14 cellular contexts compared by ENCODE assay signal in the genomic region with DNA sequence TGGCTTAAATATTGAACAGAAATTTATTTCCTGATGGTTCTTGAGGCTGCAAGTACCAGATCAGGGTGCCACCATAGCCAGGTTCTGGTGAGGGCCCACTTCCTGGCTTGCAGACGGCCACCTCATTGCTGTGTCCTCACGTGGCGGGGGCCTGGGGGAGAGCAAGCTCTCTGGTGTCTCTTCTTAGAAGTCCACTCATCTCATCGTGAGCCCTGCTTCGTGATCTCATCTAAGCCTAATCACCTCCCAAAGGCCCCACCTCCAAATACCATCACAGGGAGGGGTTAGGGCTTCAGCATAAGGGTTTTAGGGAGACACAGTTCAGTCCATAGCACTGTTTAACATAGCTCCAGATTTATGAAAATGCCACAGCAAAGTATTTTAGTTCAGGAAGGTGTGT.
A peak's percentile ranks its signal among the peaks of the same experiment; 100 is the strongest.
DNase-seq lines count a peak whose midpoint lies in the region; ATAC-seq and TF ChIP-seq lines count a peak whose summit lies in the region.
"Had no signal": no experiment of that assay in that cellular context is flagged by ENCODE, and none has a peak within 500 bp of the region (broad histone marks: within the 10 kb centered on the region; RNA-seq: fewer than 3 reads in every experiment).

No MANE protein-coding gene starts in this region.

- H3K27ac ChIP-seq in coronary artery (no peak overlapping the region), testis (no peak overlapping the region)
- H3K27ac ChIP-seq: 22Rv1 had no signal

- 74 to 80% methylated on average over 5 of the region's 5 CpGs for WGBS in testis, 2 donors

- no peak for ATAC-seq in left lobe of liver
- ATAC-seq: CD8-positive, alpha-beta T cell had no signal

- intact Hi-C loops in testis (cut with DNase I; ENCODE audit: low total_unique reads), result no loop called here

- H3K27me3 ChIP-seq in testis, result no peaks in the 10 kb centered on the region

- no peaks in the 10 kb centered on the region for H3K36me3 ChIP-seq in testis (ENCODE audit: low read depth, missing control alignments)
- H3K36me3 ChIP-seq: HAP-1 had no signal

- H3K9me3 ChIP-seq in testis, result no peaks in the 10 kb centered on the region
- H3K9me3 ChIP-seq: Caco-2, HAP-1 had no signal

- no peak for TF ChIP-seq POLR2A in testis (IDR thresholded peaks at IDR 0.05)

- DNase-seq in NCI-H82 (lab: John Stamatoyannopoulos, UW) (peak; percentile 54), NCI-H82 treated with DMSO at 0.1 percent for 48 hours (lab: John Stamatoyannopoulos, UW; ENCODE audit: unreplicated experiment) (no peak), coronary artery (ENCODE audit: low spot score) (peak; percentile 49), left lobe of liver (ENCODE audit: low spot score) (peak; percentile 27), testis (peak; percentile 9), midbrain (lab: John Stamatoyannopoulos, UW) (no peak), NCI-H2029 (lab: John Stamatoyannopoulos, UW) (no peak), islet precursor cell (no peak)
- DNase-seq: Caco-2, DMS53, GF-D8 had no signal

- H3K4me3 ChIP-seq in coronary artery, result no peak overlapping the region
- no peak overlapping the region for H3K4me3 ChIP-seq in testis
- H3K4me3 ChIP-seq: HAP-1 had no signal

- H3K4me1 ChIP-seq in testis, result peaks cover 2% of the 10 kb centered on the region
- H3K4me1 ChIP-seq: Caco-2, HAP-1 had no signal

- TF ChIP-seq CTCF in coronary artery (IDR thresholded peaks at IDR 0.05) (no peak), testis (IDR thresholded peaks at IDR 0.05) (no peak)

Comparison
In these comparisons a context has a peak if more than half of its experiments do, and no peak if none do; other contexts are left out.
1. DNase-seq: peak in NCI-H82 (single experiment), coronary artery (single experiment), left lobe of liver (single experiment) and testis (single experiment); none in NCI-H82 treated with DMSO at 0.1 percent for 48 hours (single experiment), midbrain (single experiment), NCI-H2029 (single experiment) and islet precursor cell (single experiment).